Comparison of ENCODE assay signal across 1 cellular context in the genomic region with DNA sequence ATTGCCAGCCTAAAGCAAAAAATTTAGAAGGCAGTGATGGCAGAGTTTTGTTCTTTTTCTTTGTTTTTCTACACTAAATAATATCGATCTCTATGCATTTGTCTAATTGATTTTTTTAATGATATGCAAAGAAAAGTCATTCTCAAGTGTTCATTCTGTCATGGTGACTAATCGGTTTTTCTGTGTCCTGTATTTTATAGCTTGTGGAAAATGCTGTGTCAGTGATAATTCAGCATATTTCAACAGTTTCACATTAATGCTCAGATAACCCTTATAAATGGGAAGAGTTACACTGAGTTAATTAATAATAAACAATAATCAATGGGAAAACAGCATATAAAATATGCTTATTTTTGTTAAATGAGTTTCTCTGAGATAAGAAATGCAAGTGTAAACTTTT.
TF ChIP-seq lines count a peak whose summit lies in the region.

No MANE protein-coding gene starts in this region.

TF ChIP-seq in K562, 482 proteins besides CTCF, POLR2A, EP300 and RAD21 (continued from another document):
- TF ChIP-seq, protein P1, sequence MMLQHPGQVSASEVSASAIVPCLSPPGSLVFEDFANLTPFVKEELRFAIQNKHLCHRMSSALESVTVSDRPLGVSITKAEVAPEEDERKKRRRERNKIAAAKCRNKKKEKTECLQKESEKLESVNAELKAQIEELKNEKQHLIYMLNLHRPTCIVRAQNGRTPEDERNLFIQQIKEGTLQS (IDR thresholded peaks at IDR 0.05): no peak
- TF ChIP-seq, protein P1 (CRISPR knock-in tag; conservative IDR thresholded peaks at IDR 0.05): no peak
- no peak for TF ChIP-seq SOX6 (IDR thresholded peaks at IDR 0.05)
- TF ChIP-seq NR2F6 (CRISPR knock-in tag; IDR thresholded peaks at IDR 0.05): no peak
- TF ChIP-seq MAFG (tag; conservative IDR thresholded peaks at IDR 0.05): peak; percentile 56
